In genomic region chr3:169999433-169999832, GRCh38 we compare ENCODE assay signal across 1 cellular context.
TF ChIP-seq lines count a peak whose summit lies in the region.

No MANE protein-coding gene starts in this region.

TF ChIP-seq in GM12878, 131 proteins besides CTCF, POLR2A, EP300 and RAD21 (continued from another document and continues in another):
- TF ChIP-seq CUX1 (IDR thresholded peaks at IDR 0.05; ENCODE audit: insufficient replicate concordance, low read depth, low read length): no peak
- TF ChIP-seq RB1 (IDR thresholded peaks at IDR 0.05; ENCODE audit: borderline replicate concordance): no peak
- TF ChIP-seq CEBPB (IDR thresholded peaks at IDR 0.05; ENCODE audit: borderline replicate concordance in 1 of 2, low read depth in 2 of 2, low read length in 2 of 2): no peak
- TF ChIP-seq SMC3 (IDR thresholded peaks at IDR 0.05; ENCODE audit: borderline replicate concordance, low read length): no peak
- TF ChIP-seq, protein P1, sequence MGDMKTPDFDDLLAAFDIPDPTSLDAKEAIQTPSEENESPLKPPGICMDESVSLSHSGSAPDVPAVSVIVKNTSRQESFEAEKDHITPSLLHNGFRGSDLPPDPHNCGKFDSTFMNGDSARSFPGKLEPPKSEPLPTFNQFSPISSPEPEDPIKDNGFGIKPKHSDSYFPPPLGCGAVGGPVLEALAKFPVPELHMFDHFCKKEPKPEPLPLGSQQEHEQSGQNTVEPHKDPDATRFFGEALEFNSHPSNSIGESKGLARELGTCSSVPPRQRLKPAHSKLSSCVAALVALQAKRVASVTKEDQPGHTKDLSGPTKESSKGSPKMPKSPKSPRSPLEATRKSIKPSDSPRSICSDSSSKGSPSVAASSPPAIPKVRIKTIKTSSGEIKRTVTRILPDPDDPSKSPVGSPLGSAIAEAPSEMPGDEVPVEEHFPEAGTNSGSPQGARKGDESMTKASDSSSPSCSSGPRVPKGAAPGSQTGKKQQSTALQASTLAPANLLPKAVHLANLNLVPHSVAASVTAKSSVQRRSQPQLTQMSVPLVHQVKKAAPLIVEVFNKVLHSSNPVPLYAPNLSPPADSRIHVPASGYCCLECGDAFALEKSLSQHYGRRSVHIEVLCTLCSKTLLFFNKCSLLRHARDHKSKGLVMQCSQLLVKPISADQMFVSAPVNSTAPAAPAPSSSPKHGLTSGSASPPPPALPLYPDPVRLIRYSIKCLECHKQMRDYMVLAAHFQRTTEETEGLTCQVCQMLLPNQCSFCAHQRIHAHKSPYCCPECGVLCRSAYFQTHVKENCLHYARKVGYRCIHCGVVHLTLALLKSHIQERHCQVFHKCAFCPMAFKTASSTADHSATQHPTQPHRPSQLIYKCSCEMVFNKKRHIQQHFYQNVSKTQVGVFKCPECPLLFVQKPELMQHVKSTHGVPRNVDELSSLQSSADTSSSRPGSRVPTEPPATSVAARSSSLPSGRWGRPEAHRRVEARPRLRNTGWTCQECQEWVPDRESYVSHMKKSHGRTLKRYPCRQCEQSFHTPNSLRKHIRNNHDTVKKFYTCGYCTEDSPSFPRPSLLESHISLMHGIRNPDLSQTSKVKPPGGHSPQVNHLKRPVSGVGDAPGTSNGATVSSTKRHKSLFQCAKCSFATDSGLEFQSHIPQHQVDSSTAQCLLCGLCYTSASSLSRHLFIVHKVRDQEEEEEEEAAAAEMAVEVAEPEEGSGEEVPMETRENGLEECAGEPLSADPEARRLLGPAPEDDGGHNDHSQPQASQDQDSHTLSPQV (IDR thresholded peaks at IDR 0.05): no peak
- TF ChIP-seq MTA3 (IDR thresholded peaks at IDR 0.05; ENCODE audit: borderline replicate concordance, low read length): peak; percentile 83
- no peak for TF ChIP-seq NR2F1 (conservative IDR thresholded peaks at IDR 0.05)
- no peak for TF ChIP-seq GATAD2B (conservative IDR thresholded peaks at IDR 0.05; ENCODE audit: low read depth)
- peak; percentile 74 for TF ChIP-seq BCL3 (IDR thresholded peaks at IDR 0.05; ENCODE audit: borderline replicate concordance, insufficient read depth, low read depth, low read length, poor library complexity, severe bottlenecking)
- TF ChIP-seq IRF3 (IDR thresholded peaks at IDR 0.05): no peak
- TF ChIP-seq CBX3 (IDR thresholded peaks at IDR 0.05; ENCODE audit: borderline replicate concordance, low read depth): no peak
- TF ChIP-seq SP1 (IDR thresholded peaks at IDR 0.05; ENCODE audit: low read depth, low read length): no peak
- TF ChIP-seq EED (IDR thresholded peaks at IDR 0.05; ENCODE audit: low read depth): peak; percentile 36
- TF ChIP-seq CREB1 (IDR thresholded peaks at IDR 0.05; ENCODE audit: low read depth): peak; percentile 85
- TF ChIP-seq, protein P2, sequence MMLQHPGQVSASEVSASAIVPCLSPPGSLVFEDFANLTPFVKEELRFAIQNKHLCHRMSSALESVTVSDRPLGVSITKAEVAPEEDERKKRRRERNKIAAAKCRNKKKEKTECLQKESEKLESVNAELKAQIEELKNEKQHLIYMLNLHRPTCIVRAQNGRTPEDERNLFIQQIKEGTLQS (IDR thresholded peaks at IDR 0.05; ENCODE audit: borderline replicate concordance, extremely low read depth, low read depth, low read length): no peak
- TF ChIP-seq IKZF1 (conservative IDR thresholded peaks at IDR 0.05): no peak
- no peak for TF ChIP-seq BMI1 (IDR thresholded peaks at IDR 0.05; ENCODE audit: borderline replicate concordance)
- no peak for TF ChIP-seq HSF1 (IDR thresholded peaks at IDR 0.05; ENCODE audit: low read depth, low read length)
- TF ChIP-seq, protein P3, sequence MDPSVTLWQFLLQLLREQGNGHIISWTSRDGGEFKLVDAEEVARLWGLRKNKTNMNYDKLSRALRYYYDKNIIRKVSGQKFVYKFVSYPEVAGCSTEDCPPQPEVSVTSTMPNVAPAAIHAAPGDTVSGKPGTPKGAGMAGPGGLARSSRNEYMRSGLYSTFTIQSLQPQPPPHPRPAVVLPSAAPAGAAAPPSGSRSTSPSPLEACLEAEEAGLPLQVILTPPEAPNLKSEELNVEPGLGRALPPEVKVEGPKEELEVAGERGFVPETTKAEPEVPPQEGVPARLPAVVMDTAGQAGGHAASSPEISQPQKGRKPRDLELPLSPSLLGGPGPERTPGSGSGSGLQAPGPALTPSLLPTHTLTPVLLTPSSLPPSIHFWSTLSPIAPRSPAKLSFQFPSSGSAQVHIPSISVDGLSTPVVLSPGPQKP (IDR thresholded peaks at IDR 0.05; ENCODE audit: low read depth, low read length): no peak
- no peak for TF ChIP-seq ZNF207 (IDR thresholded peaks at IDR 0.05; ENCODE audit: borderline replicate concordance)
- no peak for TF ChIP-seq USF1 (IDR thresholded peaks at IDR 0.05; ENCODE audit: borderline replicate concordance, extremely low read length, insufficient read depth, low read depth, low read length)
- TF ChIP-seq CBX5 (IDR thresholded peaks at IDR 0.05; ENCODE audit: low read depth): 0 out of 2 replicates have a peak, but pooled peaks have one; percentile 46
- TF ChIP-seq KAT2A (conservative IDR thresholded peaks at IDR 0.05; ENCODE audit: control insufficient read depth, low read depth, low read length): no peak
- peak; percentile 82; the same call in 1 of the 2 replicates for TF ChIP-seq FOXM1 (IDR thresholded peaks at IDR 0.05; ENCODE audit: low read depth, low read length)
- peak; percentile 91; the same call in 2 of the 3 replicates for TF ChIP-seq POU2F2 (IDR thresholded peaks at IDR 0.05; ENCODE audit: borderline replicate concordance, low read depth, low read length)
- TF ChIP-seq, protein P4, sequence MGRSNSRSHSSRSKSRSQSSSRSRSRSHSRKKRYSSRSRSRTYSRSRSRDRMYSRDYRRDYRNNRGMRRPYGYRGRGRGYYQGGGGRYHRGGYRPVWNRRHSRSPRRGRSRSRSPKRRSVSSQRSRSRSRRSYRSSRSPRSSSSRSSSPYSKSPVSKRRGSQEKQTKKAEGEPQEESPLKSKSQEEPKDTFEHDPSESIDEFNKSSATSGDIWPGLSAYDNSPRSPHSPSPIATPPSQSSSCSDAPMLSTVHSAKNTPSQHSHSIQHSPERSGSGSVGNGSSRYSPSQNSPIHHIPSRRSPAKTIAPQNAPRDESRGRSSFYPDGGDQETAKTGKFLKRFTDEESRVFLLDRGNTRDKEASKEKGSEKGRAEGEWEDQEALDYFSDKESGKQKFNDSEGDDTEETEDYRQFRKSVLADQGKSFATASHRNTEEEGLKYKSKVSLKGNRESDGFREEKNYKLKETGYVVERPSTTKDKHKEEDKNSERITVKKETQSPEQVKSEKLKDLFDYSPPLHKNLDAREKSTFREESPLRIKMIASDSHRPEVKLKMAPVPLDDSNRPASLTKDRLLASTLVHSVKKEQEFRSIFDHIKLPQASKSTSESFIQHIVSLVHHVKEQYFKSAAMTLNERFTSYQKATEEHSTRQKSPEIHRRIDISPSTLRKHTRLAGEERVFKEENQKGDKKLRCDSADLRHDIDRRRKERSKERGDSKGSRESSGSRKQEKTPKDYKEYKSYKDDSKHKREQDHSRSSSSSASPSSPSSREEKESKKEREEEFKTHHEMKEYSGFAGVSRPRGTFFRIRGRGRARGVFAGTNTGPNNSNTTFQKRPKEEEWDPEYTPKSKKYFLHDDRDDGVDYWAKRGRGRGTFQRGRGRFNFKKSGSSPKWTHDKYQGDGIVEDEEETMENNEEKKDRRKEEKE (IDR thresholded peaks at IDR 0.05): no peak
- TF ChIP-seq ZNF687 (IDR thresholded peaks at IDR 0.05): no peak
- 0 out of 2 replicates have a peak, but pooled peaks have one; percentile 34 for TF ChIP-seq GABPA (IDR thresholded peaks at IDR 0.05; ENCODE audit: low read depth)
